Comparison of ENCODE assay signal across 2 cellular contexts in genomic region chr1:209611771-209612570, GRCh38.
TF ChIP-seq lines count a peak whose summit lies in the region.

No MANE protein-coding gene starts in this region.

TF ChIP-seq in HCT116, 20 proteins besides CTCF, POLR2A, EP300 and RAD21 (continued from another document):
- TF ChIP-seq REST (IDR thresholded peaks at IDR 0.05; ENCODE audit: low read depth) (no peak), SP1 (IDR thresholded peaks at IDR 0.05; ENCODE audit: low read depth) (no peak), EGR1 (IDR thresholded peaks at IDR 0.05; ENCODE audit: low read depth) (no peak), MAX (IDR thresholded peaks at IDR 0.05) (no peak), SIN3A (IDR thresholded peaks at IDR 0.05; ENCODE audit: low read depth) (no peak), EZH2phosphoT487 (IDR thresholded peaks at IDR 0.05; ENCODE audit: borderline replicate concordance) (no peak), SRF (IDR thresholded peaks at IDR 0.05; ENCODE audit: low read depth) (no peak), EZH2 (IDR thresholded peaks at IDR 0.05) (no peak), CBX3 (IDR thresholded peaks at IDR 0.05; ENCODE audit: low read depth) (no peak), TCF7L2 (IDR thresholded peaks at IDR 0.05; ENCODE audit: borderline replicate concordance, extremely low read depth, insufficient read depth, insufficient read length) (no peak), ZBTB33 (IDR thresholded peaks at IDR 0.05; ENCODE audit: extremely low read depth, insufficient replicate concordance, low read length) (no peak)
- TF ChIP-seq, protein P1, sequence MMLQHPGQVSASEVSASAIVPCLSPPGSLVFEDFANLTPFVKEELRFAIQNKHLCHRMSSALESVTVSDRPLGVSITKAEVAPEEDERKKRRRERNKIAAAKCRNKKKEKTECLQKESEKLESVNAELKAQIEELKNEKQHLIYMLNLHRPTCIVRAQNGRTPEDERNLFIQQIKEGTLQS (IDR thresholded peaks at IDR 0.05) = no peak
TF ChIP-seq in HCT116: peak in this region for 0.

TF ChIP-seq in WTC11, 78 proteins besides CTCF, POLR2A, EP300 and RAD21 (continued from another document):
- no peak for TF ChIP-seq MAX (CRISPR knock-in tag; IDR thresholded peaks at IDR 0.05)
- TF ChIP-seq ZNF138 (CRISPR knock-in tag; conservative IDR thresholded peaks at IDR 0.05) = no peak
- no peak for TF ChIP-seq ZBTB21 (CRISPR knock-in tag; IDR thresholded peaks at IDR 0.05; ENCODE audit: borderline replicate concordance)
- no peak for TF ChIP-seq JAZF1 (CRISPR knock-in tag; IDR thresholded peaks at IDR 0.05)
- TF ChIP-seq ZNF232 (CRISPR knock-in tag; IDR thresholded peaks at IDR 0.05) = no peak
- no peak for TF ChIP-seq NFATC4 (CRISPR knock-in tag; IDR thresholded peaks at IDR 0.05)
- TF ChIP-seq ATF6 (CRISPR knock-in tag; IDR thresholded peaks at IDR 0.05) = no peak
- TF ChIP-seq, protein P2, sequence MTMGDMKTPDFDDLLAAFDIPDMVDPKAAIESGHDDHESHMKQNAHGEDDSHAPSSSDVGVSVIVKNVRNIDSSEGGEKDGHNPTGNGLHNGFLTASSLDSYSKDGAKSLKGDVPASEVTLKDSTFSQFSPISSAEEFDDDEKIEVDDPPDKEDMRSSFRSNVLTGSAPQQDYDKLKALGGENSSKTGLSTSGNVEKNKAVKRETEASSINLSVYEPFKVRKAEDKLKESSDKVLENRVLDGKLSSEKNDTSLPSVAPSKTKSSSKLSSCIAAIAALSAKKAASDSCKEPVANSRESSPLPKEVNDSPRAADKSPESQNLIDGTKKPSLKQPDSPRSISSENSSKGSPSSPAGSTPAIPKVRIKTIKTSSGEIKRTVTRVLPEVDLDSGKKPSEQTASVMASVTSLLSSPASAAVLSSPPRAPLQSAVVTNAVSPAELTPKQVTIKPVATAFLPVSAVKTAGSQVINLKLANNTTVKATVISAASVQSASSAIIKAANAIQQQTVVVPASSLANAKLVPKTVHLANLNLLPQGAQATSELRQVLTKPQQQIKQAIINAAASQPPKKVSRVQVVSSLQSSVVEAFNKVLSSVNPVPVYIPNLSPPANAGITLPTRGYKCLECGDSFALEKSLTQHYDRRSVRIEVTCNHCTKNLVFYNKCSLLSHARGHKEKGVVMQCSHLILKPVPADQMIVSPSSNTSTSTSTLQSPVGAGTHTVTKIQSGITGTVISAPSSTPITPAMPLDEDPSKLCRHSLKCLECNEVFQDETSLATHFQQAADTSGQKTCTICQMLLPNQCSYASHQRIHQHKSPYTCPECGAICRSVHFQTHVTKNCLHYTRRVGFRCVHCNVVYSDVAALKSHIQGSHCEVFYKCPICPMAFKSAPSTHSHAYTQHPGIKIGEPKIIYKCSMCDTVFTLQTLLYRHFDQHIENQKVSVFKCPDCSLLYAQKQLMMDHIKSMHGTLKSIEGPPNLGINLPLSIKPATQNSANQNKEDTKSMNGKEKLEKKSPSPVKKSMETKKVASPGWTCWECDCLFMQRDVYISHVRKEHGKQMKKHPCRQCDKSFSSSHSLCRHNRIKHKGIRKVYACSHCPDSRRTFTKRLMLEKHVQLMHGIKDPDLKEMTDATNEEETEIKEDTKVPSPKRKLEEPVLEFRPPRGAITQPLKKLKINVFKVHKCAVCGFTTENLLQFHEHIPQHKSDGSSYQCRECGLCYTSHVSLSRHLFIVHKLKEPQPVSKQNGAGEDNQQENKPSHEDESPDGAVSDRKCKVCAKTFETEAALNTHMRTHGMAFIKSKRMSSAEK (CRISPR knock-in tag; IDR thresholded peaks at IDR 0.05; ENCODE audit: borderline replicate concordance) = no peak
